1 cellular context compared by ENCODE assay signal in the genomic region with DNA sequence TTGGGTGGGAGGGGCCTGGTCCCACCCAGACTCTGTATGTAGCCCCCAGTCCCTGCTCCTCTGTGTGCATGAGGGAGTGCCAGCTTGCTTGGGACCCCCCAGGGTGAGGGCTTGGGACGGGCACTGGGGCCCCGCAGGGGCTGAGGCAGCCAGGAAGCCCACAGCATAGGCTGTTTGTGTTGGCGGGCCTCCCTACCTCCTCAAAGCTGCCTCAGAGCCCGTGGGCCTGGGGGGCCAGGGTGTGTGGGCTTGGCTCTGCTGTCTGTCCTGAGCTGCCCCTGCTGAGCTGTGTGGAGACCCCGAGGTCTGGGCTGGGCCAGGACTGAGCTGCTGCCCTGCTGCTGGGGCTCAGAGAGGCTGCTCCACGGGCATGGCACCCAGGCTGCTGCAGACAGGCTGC.
TF ChIP-seq lines count a peak whose summit lies in the region.

No MANE protein-coding gene starts in this region.

TF ChIP-seq in HepG2, 621 proteins besides CTCF, POLR2A, EP300 and RAD21:
- no peak for TF ChIP-seq PTBP1 (IDR thresholded peaks at IDR 0.05; ENCODE audit: low read depth, low read length, poor library complexity, severe bottlenecking)
- no peak for TF ChIP-seq STAG1 (CRISPR knock-in tag; IDR thresholded peaks at IDR 0.05)
- peak; percentile 17 for TF ChIP-seq AGO1 (IDR thresholded peaks at IDR 0.05; ENCODE audit: low read depth, low read length, poor library complexity, severe bottlenecking)
- TF ChIP-seq NRL (CRISPR knock-in tag; IDR thresholded peaks at IDR 0.05; ENCODE audit: borderline replicate concordance) = no peak
- TF ChIP-seq, protein P1, sequence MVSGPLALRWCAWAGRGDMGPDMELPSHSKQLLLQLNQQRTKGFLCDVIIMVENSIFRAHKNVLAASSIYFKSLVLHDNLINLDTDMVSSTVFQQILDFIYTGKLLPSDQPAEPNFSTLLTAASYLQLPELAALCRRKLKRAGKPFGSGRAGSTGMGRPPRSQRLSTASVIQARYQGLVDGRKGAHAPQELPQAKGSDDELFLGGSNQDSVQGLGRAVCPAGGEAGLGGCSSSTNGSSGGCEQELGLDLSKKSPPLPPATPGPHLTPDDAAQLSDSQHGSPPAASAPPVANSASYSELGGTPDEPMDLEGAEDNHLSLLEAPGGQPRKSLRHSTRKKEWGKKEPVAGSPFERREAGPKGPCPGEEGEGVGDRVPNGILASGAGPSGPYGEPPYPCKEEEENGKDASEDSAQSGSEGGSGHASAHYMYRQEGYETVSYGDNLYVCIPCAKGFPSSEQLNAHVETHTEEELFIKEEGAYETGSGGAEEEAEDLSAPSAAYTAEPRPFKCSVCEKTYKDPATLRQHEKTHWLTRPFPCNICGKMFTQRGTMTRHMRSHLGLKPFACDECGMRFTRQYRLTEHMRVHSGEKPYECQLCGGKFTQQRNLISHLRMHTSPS (CRISPR knock-in tag; IDR thresholded peaks at IDR 0.05; ENCODE audit: low read depth) = no peak
- no peak for TF ChIP-seq NR2C2 (CRISPR knock-in tag; IDR thresholded peaks at IDR 0.05; ENCODE audit: borderline replicate concordance)
- no peak for TF ChIP-seq SMARCE1 (IDR thresholded peaks at IDR 0.05; ENCODE audit: borderline replicate concordance)
